ENCODE assay signal across 8 cellular contexts in genomic region chr6:93418448-93419303, GRCh38. TPM values are rescaled to one million over a fixed set of nuclear protein-coding genes. Genes with fewer than 3 reads are reported as not detected.
DNase-seq lines count a peak whose midpoint lies in the region; ATAC-seq and TF ChIP-seq lines count a peak whose summit lies in the region.

No MANE protein-coding gene starts in this region.

- no peaks in the 10 kb centered on the region for H3K9me3 Mint-ChIP-seq in CD8-positive, alpha-beta T cell
- H3K9me3 Mint-ChIP-seq in type B pancreatic cell = no peaks in the 10 kb centered on the region

- no peaks in the 10 kb centered on the region for H3K36me3 Mint-ChIP-seq in CD8-positive, alpha-beta T cell
- no peaks in the 10 kb centered on the region for H3K36me3 Mint-ChIP-seq in type B pancreatic cell

- in situ Hi-C loops in SK-MEL-5 (cut with HindIII; ENCODE audit: low pct_unique_long_range_greater_than_20kb, low sequenced_read_pairs) = no loop called here

- H3K27me3 Mint-ChIP-seq in CD8-positive, alpha-beta T cell (ENCODE audit: low read depth) = peaks cover 49% of the 10 kb centered on the region
- H3K27me3 Mint-ChIP-seq in type B pancreatic cell = peaks cover 22% of the 10 kb centered on the region

- H3K4me3 ChIP-seq in CD8-positive, alpha-beta T cell (ENCODE audit: low read depth, low read length) = peak overlapping the region; percentile 47
- peak overlapping the region; percentile 76 for H3K4me3 ChIP-seq in epithelial cell of proximal tubule (ENCODE audit: low read depth, low read length)

- POLR2A ChIA-PET in CD8-positive, alpha-beta T cell (lab: Charles Lee) = interaction anchor here (1.1 kb wide), 1 partner anchor 9 kb away, joined by 3 read pairs; no protein-coding TSS in a partner anchor
- POLR2A ChIA-PET in HEK293T (lab: Yijun Ruan, JAX) = interaction anchor here (0.8 to 3.9 kb wide), 31 partner anchors 8 to 851 kb away, joined by 3 to 33 read pairs (median 4); no protein-coding TSS in a partner anchor

- peaks cover 15% of the 10 kb centered on the region for H3K27me3 ChIP-seq in CD8-positive, alpha-beta T cell (ENCODE audit: insufficient read depth, low read length)

- DNase-seq in CD8-positive, alpha-beta T cell = no peak
- DNase-seq in HEK293T (ENCODE audit: extremely low spot score) (peak; percentile 33), SK-MEL-5 (ENCODE audit: low read depth, low spot score) (peak; percentile 22), epithelial cell of proximal tubule (ENCODE audit: low read depth) (no peak), mucosa of gallbladder (ENCODE audit: low spot score) (peak; percentile 27), type B pancreatic cell (ENCODE audit: extremely low spot score, unreplicated experiment) (peak; percentile 76), T-helper 9 cell (no peak)

- TF ChIP-seq CTCF in CD8-positive, alpha-beta T cell (IDR thresholded peaks at IDR 0.05) = no peak
- TF ChIP-seq CTCF in epithelial cell of proximal tubule (conservative IDR thresholded peaks at IDR 0.05; ENCODE audit: low read depth, low read length) (peak; percentile 13), type B pancreatic cell (conservative IDR thresholded peaks at IDR 0.05) (no peak)

- ATAC-seq in CD8-positive, alpha-beta T cell = peak; percentile 14
- no peak for ATAC-seq in GM19463 (IDR thresholded peaks at IDR 0.05; ENCODE audit: unreplicated experiment)

- no peaks in the 10 kb centered on the region for H3K36me3 ChIP-seq in CD8-positive, alpha-beta T cell (ENCODE audit: insufficient read depth, low read length)

- no peak overlapping the region for H3K27ac ChIP-seq in CD8-positive, alpha-beta T cell (ENCODE audit: low read depth, low read length)

- peak overlapping the region; percentile 79 for H3K4me3 Mint-ChIP-seq in CD8-positive, alpha-beta T cell
- peak overlapping the region; percentile 100 for H3K4me3 Mint-ChIP-seq in type B pancreatic cell

- intact Hi-C loops in CD8-positive, alpha-beta T cell (cut with DNase I, micrococcal nuclease) = no loop called here

- peaks cover 26% of the 10 kb centered on the region for H3K4me1 Mint-ChIP-seq in CD8-positive, alpha-beta T cell (ENCODE audit: low read depth)
- peaks cover 9% of the 10 kb centered on the region for H3K4me1 Mint-ChIP-seq in type B pancreatic cell (ENCODE audit: unreplicated experiment)

- CTCF ChIA-PET in CD8-positive, alpha-beta T cell (lab: Charles Lee) = no interaction called here
- CTCF ChIA-PET in HEK293T (lab: Yijun Ruan, JAX) = interaction anchor here (0.6 to 1.6 kb wide), 7 partner anchors 19 to 408 kb away, joined by 3 to 6 read pairs (median 3); no protein-coding TSS in a partner anchor

- H3K9me3 ChIP-seq in CD8-positive, alpha-beta T cell (ENCODE audit: low read length) = no peaks in the 10 kb centered on the region

- no peak overlapping the region for H3K27ac Mint-ChIP-seq in CD8-positive, alpha-beta T cell
- H3K27ac Mint-ChIP-seq in type B pancreatic cell = peak overlapping the region; percentile 93

- peaks cover 24% of the 10 kb centered on the region for H3K4me1 ChIP-seq in CD8-positive, alpha-beta T cell (ENCODE audit: insufficient read depth, low read length)

TF ChIP-seq in HEK293T, 16 proteins besides CTCF, POLR2A, EP300 and RAD21:
- TF ChIP-seq BHLHE40 (IDR thresholded peaks at IDR 0.05; ENCODE audit: borderline replicate concordance) = no peak
- TF ChIP-seq SUZ12 (IDR thresholded peaks at IDR 0.05) = no peak
- no peak for TF ChIP-seq NFRKB (IDR thresholded peaks at IDR 0.05)
- no peak for TF ChIP-seq CTBP1 (IDR thresholded peaks at IDR 0.05; ENCODE audit: borderline replicate concordance)
- TF ChIP-seq FOXM1 (IDR thresholded peaks at IDR 0.05; ENCODE audit: borderline replicate concordance) = no peak
- no peak for TF ChIP-seq LEF1 (IDR thresholded peaks at IDR 0.05; ENCODE audit: borderline replicate concordance)
- TF ChIP-seq ARNT (IDR thresholded peaks at IDR 0.05) = no peak
- TF ChIP-seq SP1 (IDR thresholded peaks at IDR 0.05) = no peak
- TF ChIP-seq TARDBP (IDR thresholded peaks at IDR 0.05) = no peak
- no peak for TF ChIP-seq HDGF (IDR thresholded peaks at IDR 0.05; ENCODE audit: borderline replicate concordance)

RNA-seq across cellular contexts. Expression of gene EPHA7, which starts 0.7 kb away (rescaled TPM):
- total RNA-seq in CD8-positive, alpha-beta T cell = not detected
- total RNA-seq in SK-MEL-5 (2014; rRNA removed; shearing (Covaris generic)) = 4.9 and 5.7 TPM in 2 replicates
- polyA plus RNA-seq in SK-MEL-5 (2015; cell fraction: cytosol; rRNA removed) = 4.5 and 6.0 TPM in 2 replicates
- 8.0 and 10.2 TPM in 2 replicates for polyA plus RNA-seq in SK-MEL-5 (2015; cell fraction: nucleus; rRNA removed)
- total RNA-seq in epithelial cell of proximal tubule (0.40 and 1.0 TPM in 2 replicates), mucosa of gallbladder (11.3 TPM), type B pancreatic cell (ENCODE audit: low replicate concordance) (22.7 and 48.9 TPM in 2 replicates)

Comparison
In these comparisons a context has a peak if more than half of its experiments do, and no peak if none do; other contexts are left out.
1. DNase-seq: peak in HEK293T (single experiment), SK-MEL-5 (single experiment), mucosa of gallbladder (single experiment) and type B pancreatic cell (single experiment); none in CD8-positive, alpha-beta T cell (0 of 7), epithelial cell of proximal tubule (single experiment) and T-helper 9 cell (single experiment).